In the genomic region with DNA sequence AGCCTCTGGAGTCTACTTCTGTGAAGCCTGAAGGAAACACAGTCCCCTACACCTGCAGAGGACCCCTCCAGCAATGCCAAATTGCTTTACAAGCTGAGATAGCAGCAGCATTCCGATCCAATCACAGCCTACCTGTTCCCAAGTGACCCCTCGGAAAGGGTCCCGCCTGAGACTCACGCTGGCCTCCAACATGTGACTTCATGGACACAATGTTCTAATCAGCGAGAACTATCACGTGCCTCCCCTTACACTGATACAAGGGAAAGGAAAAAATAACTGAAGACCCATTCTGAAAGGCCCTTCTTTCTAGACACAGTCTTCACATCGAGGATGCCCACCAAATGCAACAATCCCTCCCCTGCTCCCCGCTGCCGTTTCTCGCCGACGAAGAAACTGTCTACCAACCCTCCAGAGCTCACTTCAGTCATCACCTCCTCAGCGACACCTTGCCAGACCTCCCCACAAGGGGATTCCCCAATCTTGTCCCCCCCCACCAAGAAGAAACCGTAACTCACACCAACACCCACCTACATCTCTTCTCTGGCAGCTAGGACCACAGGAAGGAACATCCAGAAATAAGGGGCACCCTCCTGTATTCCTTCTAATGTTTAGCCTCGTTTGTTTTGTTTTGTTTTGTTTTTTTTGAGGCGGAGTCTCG, we compare ENCODE assay signal across 13 cellular contexts. TPM values are rescaled to one million over a fixed set of nuclear protein-coding genes. Genes with fewer than 3 reads are reported as not detected.
A peak's percentile ranks its signal among the peaks of the same experiment; 100 is the strongest.
DNase-seq lines count a peak whose midpoint lies in the region; ATAC-seq and TF ChIP-seq lines count a peak whose summit lies in the region.
"Had no signal": no experiment of that assay in that cellular context is flagged by ENCODE, and none has a peak within 500 bp of the region (broad histone marks: within the 10 kb centered on the region; RNA-seq: fewer than 3 reads in every experiment).

No MANE protein-coding gene starts in this region.

- peak overlapping the region; percentile 8 for H3K4me2 ChIP-seq in skeletal muscle satellite cell (ENCODE audit: low read length)

- peak overlapping the region; percentile 32 for H3K27ac Mint-ChIP-seq in activated CD4-positive, alpha-beta T cell treated with anti-CD3 and anti-CD28 coated beads, Interleukin-2, amount 10 ng/mL, durations not matched to agents 24 days and 14 days
- H3K27ac Mint-ChIP-seq in brain, result peak overlapping the region in 2 of 5 experiments; percentile 57 to 68

- peak overlapping the region; percentile 56 for H3K4me3 Mint-ChIP-seq in activated CD4-positive, alpha-beta T cell treated with anti-CD3 and anti-CD28 coated beads, Interleukin-2, amount 10 ng/mL, durations not matched to agents 24 days and 14 days
- H3K4me3 Mint-ChIP-seq in brain, result peak overlapping the region in 4 of 5 experiments; percentile 78 to 89 (median 82)

- H3K36me3 ChIP-seq in H7 (replicated peaks; ENCODE audit: control insufficient read depth, insufficient read depth, low read length), result no peaks in the 10 kb centered on the region
- no peaks in the 10 kb centered on the region for H3K36me3 ChIP-seq in skeletal muscle satellite cell (ENCODE audit: insufficient read depth, low read length)
- H3K36me3 ChIP-seq: transverse colon had no signal

- peaks cover 16% of the 10 kb centered on the region for H3K4me1 Mint-ChIP-seq in activated CD4-positive, alpha-beta T cell treated with anti-CD3 and anti-CD28 coated beads, Interleukin-2, amount 10 ng/mL, durations not matched to agents 24 days and 14 days
- H3K4me1 Mint-ChIP-seq in brain, result peaks cover 13% of the 10 kb centered on the region

- no peak overlapping the region for H3K4me3 ChIP-seq in H7 (ENCODE audit: insufficient read depth, low read depth, low read length)
- H3K4me3 ChIP-seq in skeletal muscle satellite cell (ENCODE audit: low read length), result no peak overlapping the region

- no peak overlapping the region for H3K9ac ChIP-seq in skeletal muscle satellite cell (ENCODE audit: low read depth, low read length)

- H3K36me3 Mint-ChIP-seq in activated CD4-positive, alpha-beta T cell treated with anti-CD3 and anti-CD28 coated beads, Interleukin-2, amount 10 ng/mL, durations not matched to agents 24 days and 14 days (ENCODE audit: low read depth), result peaks cover 5% of the 10 kb centered on the region
- H3K36me3 Mint-ChIP-seq in brain, result peaks cover 13% of the 10 kb centered on the region

- no peaks in the 10 kb centered on the region for H3K9me3 ChIP-seq in skeletal muscle satellite cell (replicated peaks; ENCODE audit: low read length)
- H3K9me3 ChIP-seq: transverse colon had no signal

- DNase-seq in activated CD4-positive, alpha-beta T cell treated with anti-CD3 and anti-CD28 coated beads, Interleukin-2, amount 10 ng/mL, durations not matched to agents 24 days and 14 days, result no peak
- no peak for DNase-seq in activated CD4-positive, alpha-beta T cell treated with anti-CD3 and anti-CD28 coated beads for 48 hours
- peak; percentile 43 for DNase-seq in H7
- no peak for DNase-seq in NCI-H187 treated with DMSO at 0.1 percent for 48 hours (lab: John Stamatoyannopoulos, UW)
- DNase-seq in H4 (ENCODE audit: low spot score), result no peak
- DNase-seq: cerebellar nuclear complex, hypothalamus, NCI-H1694, transverse colon had no signal

- H3K27me3 ChIP-seq in H7 (ENCODE audit: control insufficient read depth, insufficient read depth, low read length) (no peaks in the 10 kb centered on the region), skeletal muscle satellite cell (ENCODE audit: control insufficient read depth, insufficient read depth, low read length) (no peaks in the 10 kb centered on the region)
- H3K27me3 ChIP-seq: transverse colon had no signal

- H3K4me1 ChIP-seq in skeletal muscle satellite cell (ENCODE audit: control insufficient read depth, insufficient read depth, low read length), result peaks cover 5% of the 10 kb centered on the region

- ATAC-seq in GM21528 (IDR thresholded peaks at IDR 0.05; ENCODE audit: low FRiP score, unreplicated experiment), result no peak
- ATAC-seq: Right ventricle myocardium inferior had no signal

- no peak for TF ChIP-seq CTCF in brain (conservative IDR thresholded peaks at IDR 0.05)

- intact Hi-C loops in activated CD4-positive, alpha-beta T cell treated with anti-CD3 and anti-CD28 coated beads, Interleukin-2, amount 10 ng/mL, durations not matched to agents 24 days and 14 days (cut with micrococcal nuclease), result no loop called here

- no peaks in the 10 kb centered on the region for H3K9me3 Mint-ChIP-seq in activated CD4-positive, alpha-beta T cell treated with anti-CD3 and anti-CD28 coated beads, Interleukin-2, amount 10 ng/mL, durations not matched to agents 24 days and 14 days
- no peaks in the 10 kb centered on the region for H3K9me3 Mint-ChIP-seq in brain

- H3K27me3 Mint-ChIP-seq in activated CD4-positive, alpha-beta T cell treated with anti-CD3 and anti-CD28 coated beads, Interleukin-2, amount 10 ng/mL, durations not matched to agents 24 days and 14 days, result no peaks in the 10 kb centered on the region
- peaks cover 4% of the 10 kb centered on the region for H3K27me3 Mint-ChIP-seq in brain

RNA-seq across cellular contexts. Expression of gene SNX8, which starts 1.8 kb away (rescaled TPM):
- total RNA-seq in activated CD4-positive, alpha-beta T cell treated with anti-CD3 and anti-CD28 coated beads, Interleukin-2, amount 10 ng/mL, durations not matched to agents 24 days and 14 days, result 42.2 and 42.4 TPM in 2 replicates
- 23.2 and 28.2 TPM in 2 replicates for total RNA-seq in H7 (2014; rRNA removed; shearing (Covaris generic))
- polyA plus RNA-seq in brain (ENCODE audit: insufficient read depth, low read depth, low replicate concordance), result 23.5 TPM
- total RNA-seq in skeletal muscle satellite cell (2012; rRNA removed), result 18.5 and 20.8 TPM in 2 replicates
- total RNA-seq in H4 (2014; rRNA removed; shearing (Covaris generic)), result 27.7 and 40.2 TPM in 2 replicates

RNA-seq across cellular contexts. Expression of gene EIF3B, which starts 42.2 kb away (rescaled TPM):
- 284 TPM in 2 replicates for total RNA-seq in activated CD4-positive, alpha-beta T cell treated with anti-CD3 and anti-CD28 coated beads, Interleukin-2, amount 10 ng/mL, durations not matched to agents 24 days and 14 days
- total RNA-seq in H7 (2014; rRNA removed; shearing (Covaris generic)), result 314 and 319 TPM in 2 replicates
- 120 TPM for polyA plus RNA-seq in brain (ENCODE audit: insufficient read depth, low read depth, low replicate concordance)
- total RNA-seq in skeletal muscle satellite cell (2012; rRNA removed), result 225 and 233 TPM in 2 replicates
- total RNA-seq in H4 (2014; rRNA removed; shearing (Covaris generic)), result 361 and 382 TPM in 2 replicates
